In the genomic region with DNA sequence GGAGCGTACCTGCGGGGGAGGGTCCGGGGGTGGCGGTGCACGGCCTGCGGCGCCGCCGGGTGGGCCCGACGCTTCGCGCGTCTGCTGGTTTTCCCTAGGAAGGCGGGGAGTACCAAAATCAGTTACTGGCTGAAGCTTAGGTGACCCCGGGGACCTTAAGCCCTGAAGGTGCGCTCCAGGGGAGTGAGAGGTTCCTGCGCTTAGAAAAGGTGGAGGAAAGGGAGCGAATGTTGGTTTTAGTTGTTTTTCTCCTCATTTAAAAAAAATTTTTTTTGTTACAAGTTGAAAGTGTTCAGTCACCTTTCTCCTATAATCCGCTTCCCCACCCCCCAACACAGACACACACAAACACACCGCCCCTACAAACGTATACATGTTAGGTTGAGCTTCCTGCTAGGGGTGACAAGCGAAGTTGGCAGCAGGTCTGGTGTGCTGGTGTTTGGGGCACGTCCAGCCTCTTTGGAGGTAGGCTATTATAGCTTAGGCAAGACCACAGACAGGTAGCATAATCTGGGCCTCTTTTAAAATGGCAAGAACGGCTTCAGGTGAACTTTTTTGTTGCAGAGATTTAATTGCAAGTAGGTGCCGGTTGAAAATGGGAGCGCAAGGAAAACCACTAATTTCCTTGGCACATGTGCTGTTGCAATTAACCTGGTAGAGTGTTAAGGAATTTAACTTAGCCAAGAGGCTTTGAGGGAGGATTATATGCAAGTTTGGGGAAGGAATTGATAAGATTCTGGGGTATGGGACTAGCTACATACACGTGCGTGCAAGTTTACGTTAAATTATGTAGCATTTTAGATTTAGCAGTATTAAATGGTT, we compare ENCODE assay signal across 8 cellular contexts. TPM values are rescaled to one million over a fixed set of nuclear protein-coding genes. Genes with fewer than 3 reads are reported as not detected.
DNase-seq lines count a peak whose midpoint lies in the region; ATAC-seq and TF ChIP-seq lines count a peak whose summit lies in the region.

No MANE protein-coding gene starts in this region.

- H3K27ac ChIP-seq in adipose tissue (ENCODE audit: low read depth, low read length) (peak overlapping the region; percentile 13), iPS DF 6.9 (ENCODE audit: low read length) (no peak overlapping the region)

- no peaks in the 10 kb centered on the region for H3K9me3 ChIP-seq in iPS DF 6.9 (ENCODE audit: control insufficient read depth, insufficient read depth, low read length)

- H3K36me3 ChIP-seq in iPS DF 6.9 (ENCODE audit: control insufficient read depth, insufficient read depth, low read length), result no peaks in the 10 kb centered on the region

- no peaks in the 10 kb centered on the region for H3K27me3 ChIP-seq in iPS DF 6.9 (ENCODE audit: control insufficient read depth, insufficient read depth, low read length)

- peak; percentile 36; the same call in 1 of the 2 replicates for TF ChIP-seq POLR2A in Raji (IDR thresholded peaks at IDR 0.05; ENCODE audit: insufficient read depth, low read depth, low read length)

- WGBS in adipose tissue, 3 donors, result 1 to 2% (median 1%) methylated on average over 30 of the region's 30 CpGs
- no CpG with 5 or more reads among the region's 30 CpGs for WGBS in iPS DF 6.9 (ENCODE audit: insufficient coverage, insufficient read length)

- H3K4me1 ChIP-seq in iPS DF 6.9 (ENCODE audit: control insufficient read depth, insufficient read depth, low read length), result no peaks in the 10 kb centered on the region; the same call in 1 of the 2 replicates

- DNase-seq in iPS DF 6.9 (ENCODE audit: low read depth, low spot score) (no peak), AG08396 (ENCODE audit: low spot score) (no peak), NCI-H226 (no peak)
- DNase-seq in stimulated activated CD4-positive, alpha-beta T cell treated with anti-CD3 and anti-CD28 coated beads, Interleukin-12 subunit alpha, Interleukin-12 subunit beta, amount 100 ng/mL, for 24 hours (ENCODE audit: low read depth in 2 of 2), result peak; percentile 7 to 8

- peak overlapping the region; percentile 78 for H3K4me3 ChIP-seq in iPS DF 6.9 (ENCODE audit: low read length)

- peak; percentile 29 for ATAC-seq in GM18502 (IDR thresholded peaks at IDR 0.05; ENCODE audit: poor library complexity, unreplicated experiment)
- ATAC-seq in HG03159 (IDR thresholded peaks at IDR 0.05; ENCODE audit: unreplicated experiment), result peak; percentile 22

RNA-seq across cellular contexts. Expression of a gene that starts 0.9 kb away (rescaled TPM):
- polyA plus RNA-seq in adipose tissue, result 100 to 1,000 TPM in 1 of 3 donors, 10 to 100 TPM in 2; 26.1 to 131 (median 39.8) TPM

Comparison
In these comparisons a context has a peak if more than half of its experiments do, and no peak if none do; other contexts are left out.
1. DNase-seq: peak in stimulated activated CD4-positive, alpha-beta T cell treated with anti-CD3 and anti-CD28 coated beads, Interleukin-12 subunit alpha, Interleukin-12 subunit beta, amount 100 ng/mL, for 24 hours (2 of 2); none in iPS DF 6.9 (single experiment), AG08396 (single experiment) and NCI-H226 (single experiment).